ENCODE assay signal across 8 cellular contexts in genomic region chr15:80060490-80061006, GRCh38. TPM values are rescaled to one million over a fixed set of nuclear protein-coding genes. Genes with fewer than 3 reads are reported as not detected.
DNase-seq lines count a peak whose midpoint lies in the region; TF ChIP-seq lines count a peak whose summit lies in the region.
"Not testable (repeated sequence)": the region's sequence is repeated elsewhere in the genome, so short reads cannot be mapped to it uniquely, and the experiment has no call there.

No MANE protein-coding gene starts in this region.

- intact Hi-C loops in posterior vena cava (cut with DNase I); tibial artery (cut with DNase I; ENCODE audit: low total_unique reads): not testable (repeated sequence)

- H3K9ac ChIP-seq in SK-N-SH, result peak overlapping the region; percentile 77
- H3K9ac ChIP-seq in endodermal cell (ENCODE audit: extremely low read depth, low read length, poor library complexity, severe bottlenecking), result peak overlapping the region; percentile 83

- not testable (repeated sequence) for H3K36me3 ChIP-seq in KOPT-K1 (ENCODE audit: insufficient read depth, low read length); SK-N-SH (replicated peaks in 1 of 2; ENCODE audit: control insufficient read depth in 1 of 2, insufficient read depth in 2 of 2, low read length in 1 of 2); endodermal cell (ENCODE audit: control insufficient read depth, insufficient read depth, low read length); kidney epithelial cell (ENCODE audit: control insufficient read depth, insufficient read depth, low read length); tibial artery

- peaks cover 57% of the 10 kb centered on the region for H3K79me2 ChIP-seq in SK-N-SH (ENCODE audit: insufficient read depth)

- peaks cover 25% of the 10 kb centered on the region for H3K4me1 Mint-ChIP-seq in endodermal cell

- peak overlapping the region; percentile 87 for H3K27ac Mint-ChIP-seq in endodermal cell

- TF ChIP-seq CTCF in SK-N-SH (IDR thresholded peaks at IDR 0.05) (peak; percentile 39; the same call in 1 of the 2 replicates), endodermal cell (conservative IDR thresholded peaks at IDR 0.05) (peak; percentile 45)
- TF ChIP-seq CTCF in kidney epithelial cell (IDR thresholded peaks at IDR 0.05; ENCODE audit: insufficient read depth, low read length, poor library complexity, severe bottlenecking); tibial artery (IDR thresholded peaks at IDR 0.05): not testable (repeated sequence)

- POLR2A ChIA-PET in SK-N-SH (lab: Yijun Ruan, JAX), result interaction anchor here (0.6 kb wide), 1 partner anchor 635 kb away, joined by 3 read pairs; no protein-coding TSS in a partner anchor

- H2AFZ ChIP-seq in SK-N-SH (ENCODE audit: low read depth), result peak overlapping the region; percentile 88

- not testable (repeated sequence) for H3F3A ChIP-seq in SK-N-SH (replicated peaks; ENCODE audit: insufficient read depth)

- not testable (repeated sequence) for H3K9me2 ChIP-seq in SK-N-SH

- peak; percentile 35 for TF ChIP-seq RAD21 in SK-N-SH (IDR thresholded peaks at IDR 0.05; ENCODE audit: low read length)

- CTCF ChIA-PET in SK-N-SH (lab: Yijun Ruan, JAX), result interaction anchor here (0.6 to 3.0 kb wide), 7 partner anchors 8 to 721 kb away, joined by 3 to 11 read pairs (median 3); no protein-coding TSS in a partner anchor

- DNase-seq in Daoy (ENCODE audit: low read depth) (peak; percentile 60), posterior vena cava (ENCODE audit: low spot score) (peak; percentile 87)
- DNase-seq in SK-N-SH; endodermal cell; kidney epithelial cell (ENCODE audit: low read depth); tibial artery: not testable (repeated sequence)
- DNase-seq in activated T-helper 9 cell treated with anti-CD3 and anti-CD28 coated beads, Interleukin-2, amount 50 U/mL, for 16 hours (ENCODE audit: low read depth), result peak; percentile 2

- H3K9me3 Mint-ChIP-seq in endodermal cell, result not testable (repeated sequence)

- H3K27ac ChIP-seq in KOPT-K1 (ENCODE audit: low read depth, low read length, poor library complexity, severe bottlenecking) (peak overlapping the region; percentile 85), SK-N-SH (ENCODE audit: low read depth in 2 of 2, low read length in 1 of 2) (peak overlapping the region in 1 of 2 experiments; percentile 78; a peak in 2 of 4 replicates), tibial artery (peak overlapping the region; percentile 84 to 94)
- H3K27ac ChIP-seq in endodermal cell (ENCODE audit: low read depth, low read length), result not testable (repeated sequence)

- peaks cover 13% of the 10 kb centered on the region for H3K27me3 Mint-ChIP-seq in endodermal cell (ENCODE audit: insufficient read depth)

- H3K4me3 ChIP-seq in SK-N-SH (ENCODE audit: low read depth in 2 of 2, low read length in 1 of 2) (peak overlapping the region; percentile 81 to 92), endodermal cell (ENCODE audit: low read length) (peak overlapping the region; percentile 89), kidney epithelial cell (ENCODE audit: low read depth, low read length) (peak overlapping the region; percentile 81), tibial artery (peak overlapping the region; percentile 91 to 94)

- not testable (repeated sequence) for H3K9me3 ChIP-seq in KOPT-K1 (ENCODE audit: insufficient read depth, low read length, poor library complexity, severe bottlenecking); SK-N-SH; endodermal cell (ENCODE audit: control insufficient read depth, low read length); tibial artery

- not testable (repeated sequence) for H3K4me1 ChIP-seq in SK-N-SH (ENCODE audit: control insufficient read depth in 1 of 2, insufficient read depth in 2 of 2, low read depth in 1 of 2, low read length in 1 of 2); endodermal cell (ENCODE audit: control insufficient read depth, insufficient read depth, low read length)
- H3K4me1 ChIP-seq in tibial artery, result peaks cover 0 to 28% (median 16%) of the 10 kb centered on the region in 4 donors

- not testable (repeated sequence) for TF ChIP-seq EP300 in SK-N-SH (IDR thresholded peaks at IDR 0.05; ENCODE audit: borderline replicate concordance in 1 of 2, low read depth in 1 of 2, low read length in 1 of 2)

- not testable (repeated sequence) for H3K36me3 Mint-ChIP-seq in endodermal cell (ENCODE audit: low read depth)

- peaks cover 28% of the 10 kb centered on the region for H4K20me1 ChIP-seq in SK-N-SH (ENCODE audit: insufficient read depth)

- H3K27me3 ChIP-seq in SK-N-SH (ENCODE audit: insufficient read depth); endodermal cell (ENCODE audit: control insufficient read depth, insufficient read depth, low read length, poor library complexity, severe bottlenecking); kidney epithelial cell (ENCODE audit: control insufficient read depth, insufficient read depth, low read length); tibial artery: not testable (repeated sequence)

- peak overlapping the region; percentile 81 for H3K4me3 Mint-ChIP-seq in endodermal cell

- H3K4me2 ChIP-seq in SK-N-SH, result peak overlapping the region; percentile 81

- WGBS in SK-N-SH (ENCODE audit: low lambda C conversion rate), result 3% methylated on average over 23 of the region's 26 CpGs
- WGBS in endodermal cell (ENCODE audit: insufficient coverage in 1 of 2, insufficient read length in 1 of 2), 2 experiments, result 1 to 2% methylated on average over 20 to 26 of the region's 26 CpGs

TF ChIP-seq in SK-N-SH, 30 proteins besides CTCF, POLR2A, EP300 and RAD21:
- TF ChIP-seq USF1 (IDR thresholded peaks at IDR 0.05; ENCODE audit: borderline replicate concordance, low read depth) (peak; percentile 19; the same call in 1 of the 2 replicates), MAX (IDR thresholded peaks at IDR 0.05; ENCODE audit: low read depth) (0 out of 2 replicates have a peak, but pooled peaks have one; percentile 5)

RNA-seq across cellular contexts. Expression of gene ZFAND6, which starts 1.1 kb away (rescaled TPM):
- total RNA-seq in Daoy (2014; rRNA removed; shearing (Covaris generic)), result 67.9 and 102 TPM in 2 replicates
- 90.1 and 114 TPM in 2 replicates for polyA plus RNA-seq in SK-N-SH (2012; rRNA removed)
- 102 and 118 TPM in 2 replicates for polyA plus RNA-seq in SK-N-SH (2012; cell fraction: cytosol; rRNA removed)
- polyA plus RNA-seq in SK-N-SH (2012; cell fraction: nucleus; rRNA removed), result 25.1 and 65.9 TPM in 2 replicates
- total RNA-seq in endodermal cell (10 to 100 TPM; 84.5 to 86.2 TPM), kidney epithelial cell (88.7 and 114 TPM in 2 replicates), posterior vena cava (10 to 100 TPM; 45.4 to 62.9 TPM)
- 122 TPM for polyA plus RNA-seq in endodermal cell (2013, experiment 1 of 2)
- polyA plus RNA-seq in endodermal cell (2013, experiment 2 of 2), result 123 TPM
